In the genomic region with DNA sequence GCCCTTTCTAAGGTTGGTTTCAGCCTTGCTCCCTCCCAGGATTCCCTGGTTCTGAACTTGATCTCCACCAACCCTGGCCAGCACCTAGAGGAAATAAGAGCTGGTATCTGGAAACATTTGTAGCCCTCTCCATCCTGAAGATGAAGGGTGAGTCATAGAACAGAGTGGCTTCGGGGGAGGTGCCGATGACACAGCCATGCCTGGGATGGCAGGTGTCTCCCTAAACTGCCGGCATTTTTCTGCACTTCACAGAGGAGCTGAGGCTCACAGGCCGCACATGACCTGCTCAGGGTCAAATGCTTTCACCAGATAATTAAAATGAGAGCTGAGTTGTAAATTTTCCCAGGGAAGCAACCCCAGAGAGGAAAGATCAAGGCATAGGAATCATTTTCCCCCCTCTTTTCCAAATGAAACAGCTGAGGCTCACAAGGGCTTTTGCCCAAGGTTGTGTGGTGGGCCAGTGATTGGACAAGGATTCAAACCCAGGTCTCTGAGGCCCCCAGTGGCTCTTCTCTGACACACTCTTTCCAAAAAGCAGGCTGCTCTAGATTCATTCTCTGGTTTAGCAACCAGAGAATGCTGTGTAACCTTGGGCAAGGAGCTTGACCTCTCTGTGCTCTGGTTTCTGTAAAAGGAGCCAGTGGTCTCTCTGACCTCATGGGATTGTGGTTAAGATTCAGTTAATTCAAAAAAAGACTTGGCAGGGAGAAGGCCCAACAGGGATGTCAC, we compare ENCODE assay signal across 8 cellular contexts. TPM values are rescaled to one million over a fixed set of nuclear protein-coding genes. Genes with fewer than 3 reads are reported as not detected.
A peak's percentile ranks its signal among the peaks of the same experiment; 100 is the strongest.
DNase-seq lines count a peak whose midpoint lies in the region; ATAC-seq and TF ChIP-seq lines count a peak whose summit lies in the region.

No MANE protein-coding gene starts in this region.

- H3K36me3 ChIP-seq in CD8-positive, alpha-beta T cell (ENCODE audit: insufficient read depth, low read length), result no peaks in the 10 kb centered on the region

- H3K27ac Mint-ChIP-seq in CD8-positive, alpha-beta T cell, result no peak overlapping the region
- peak overlapping the region; percentile 67 for H3K27ac Mint-ChIP-seq in activated T-helper 2 cell treated with anti-CD3 and anti-CD28 coated beads, Interferon-gamma antibody, Interleukin-2, Interleukin-4, amounts not matched to agents 10 μg/mL and 5 μg/mL and 100 μg/mL, durations not matched to agents 14 hours and 24 hours and 36 hours

- CTCF ChIA-PET in CD8-positive, alpha-beta T cell (lab: Charles Lee), result interaction anchor here (0.8 to 2.7 kb wide), 6 partner anchors 9 to 162 kb away, joined by 3 to 15 read pairs (median 4); no protein-coding TSS in a partner anchor

- peaks cover 30% of the 10 kb centered on the region for H3K4me1 Mint-ChIP-seq in CD8-positive, alpha-beta T cell (ENCODE audit: low read depth)
- peaks cover 25% of the 10 kb centered on the region for H3K4me1 Mint-ChIP-seq in activated T-helper 2 cell treated with anti-CD3 and anti-CD28 coated beads, Interferon-gamma antibody, Interleukin-2, Interleukin-4, amounts not matched to agents 10 μg/mL and 5 μg/mL and 100 μg/mL, durations not matched to agents 14 hours and 24 hours and 36 hours (ENCODE audit: low read depth)

- no peaks in the 10 kb centered on the region for H3K9me3 ChIP-seq in CD8-positive, alpha-beta T cell (ENCODE audit: low read length)

- no peaks in the 10 kb centered on the region for H3K27me3 Mint-ChIP-seq in CD8-positive, alpha-beta T cell (ENCODE audit: low read depth)
- H3K27me3 Mint-ChIP-seq in activated T-helper 2 cell treated with anti-CD3 and anti-CD28 coated beads, Interferon-gamma antibody, Interleukin-2, Interleukin-4, amounts not matched to agents 10 μg/mL and 5 μg/mL and 100 μg/mL, durations not matched to agents 14 hours and 24 hours and 36 hours (ENCODE audit: low read depth), result no peaks in the 10 kb centered on the region

- intact Hi-C loops in CD8-positive, alpha-beta T cell (cut with DNase I, micrococcal nuclease), result loop anchor here (1.0 to 10.0 kb wide), 11 partner anchors 29 to 540 kb away; a partner anchor contains a TSS
- intact Hi-C loops in activated T-helper 2 cell treated with anti-CD3 and anti-CD28 coated beads, Interferon-gamma antibody, Interleukin-2, Interleukin-4, amounts not matched to agents 10 μg/mL and 5 μg/mL and 100 μg/mL, durations not matched to agents 14 hours and 24 hours and 36 hours (cut with micrococcal nuclease), result loop anchor here (2.0 kb wide), 1 partner anchor 30 kb away; a partner anchor contains a TSS
- intact Hi-C loops in left colon (cut with DNase I, micrococcal nuclease) (no loop called here), sciatic nerve (cut with DNase I) (no loop called here)

- peak overlapping the region; percentile 43 for H3K27ac ChIP-seq in CD8-positive, alpha-beta T cell (ENCODE audit: low read depth, low read length)

- TF ChIP-seq CTCF in CD8-positive, alpha-beta T cell (IDR thresholded peaks at IDR 0.05), result no peak
- TF ChIP-seq CTCF in LNCaP clone FGC (IDR thresholded peaks at IDR 0.05; ENCODE audit: control insufficient read depth, extremely low read depth, insufficient read depth), result no peak

- peak overlapping the region; percentile 67 for H3K4me3 Mint-ChIP-seq in CD8-positive, alpha-beta T cell
- H3K4me3 Mint-ChIP-seq in activated T-helper 2 cell treated with anti-CD3 and anti-CD28 coated beads, Interferon-gamma antibody, Interleukin-2, Interleukin-4, amounts not matched to agents 10 μg/mL and 5 μg/mL and 100 μg/mL, durations not matched to agents 14 hours and 24 hours and 36 hours (ENCODE audit: low read depth), result peak overlapping the region; percentile 88

- peaks cover 20% of the 10 kb centered on the region for H3K36me3 Mint-ChIP-seq in CD8-positive, alpha-beta T cell
- peaks cover 17% of the 10 kb centered on the region for H3K36me3 Mint-ChIP-seq in activated T-helper 2 cell treated with anti-CD3 and anti-CD28 coated beads, Interferon-gamma antibody, Interleukin-2, Interleukin-4, amounts not matched to agents 10 μg/mL and 5 μg/mL and 100 μg/mL, durations not matched to agents 14 hours and 24 hours and 36 hours (ENCODE audit: low read depth)

- ATAC-seq in CD8-positive, alpha-beta T cell, result no peak
- ATAC-seq in GM18861 (IDR thresholded peaks at IDR 0.05; ENCODE audit: unreplicated experiment), result no peak
- no peak for ATAC-seq in left colon
- ATAC-seq in sciatic nerve, result no peak

- DNase-seq in CD8-positive, alpha-beta T cell, result no peak
- DNase-seq in LNCaP clone FGC (ENCODE audit: low read depth) (no peak), iris pigment epithelial cell (ENCODE audit: low read depth) (peak; percentile 40), left colon (no peak), sciatic nerve (ENCODE audit: low spot score) (no peak)
- DNase-seq in activated T-helper 2 cell treated with anti-CD3 and anti-CD28 coated beads, Interferon-gamma antibody, Interleukin-2, Interleukin-4, amounts not matched to agents 10 μg/mL and 5 μg/mL and 100 μg/mL, durations not matched to agents 14 hours and 24 hours and 36 hours (ENCODE audit: low spot score), result no peak
- peak; percentile 26 for DNase-seq in stimulated activated CD4-positive, alpha-beta T cell treated with anti-CD3 and anti-CD28 coated beads, Interleukin-4, amount 100 ng/mL, for 1 hour

- no peaks in the 10 kb centered on the region for H3K9me3 Mint-ChIP-seq in CD8-positive, alpha-beta T cell
- no peaks in the 10 kb centered on the region for H3K9me3 Mint-ChIP-seq in activated T-helper 2 cell treated with anti-CD3 and anti-CD28 coated beads, Interferon-gamma antibody, Interleukin-2, Interleukin-4, amounts not matched to agents 10 μg/mL and 5 μg/mL and 100 μg/mL, durations not matched to agents 14 hours and 24 hours and 36 hours

- POLR2A ChIA-PET in CD8-positive, alpha-beta T cell (lab: Charles Lee), result interaction anchor here (0.5 to 1.1 kb wide), 2 partner anchors 77 to 143 kb away, joined by 3 to 5 read pairs; a partner anchor contains a TSS

- H3K4me3 ChIP-seq in CD8-positive, alpha-beta T cell (ENCODE audit: low read depth, low read length), result peak overlapping the region; percentile 54
- H3K4me3 ChIP-seq in LNCaP clone FGC (ENCODE audit: low read depth, low read length), result peak overlapping the region; percentile 51

- H3K4me1 ChIP-seq in CD8-positive, alpha-beta T cell (ENCODE audit: insufficient read depth, low read length), result peaks cover 22% of the 10 kb centered on the region

- no peaks in the 10 kb centered on the region for H3K27me3 ChIP-seq in CD8-positive, alpha-beta T cell (ENCODE audit: insufficient read depth, low read length)

RNA-seq across cellular contexts. Expression of a gene that starts 1.2 kb away (rescaled TPM):
- total RNA-seq in CD8-positive, alpha-beta T cell, result 10 to 100 TPM in 1 of 2 experiments, 1 to 10 TPM in 1; 8.3 to 10.6 TPM
- 9.1 and 9.2 TPM in 2 replicates for total RNA-seq in activated T-helper 2 cell treated with anti-CD3 and anti-CD28 coated beads, Interferon-gamma antibody, Interleukin-2, Interleukin-4, amounts not matched to agents 10 μg/mL and 5 μg/mL and 100 μg/mL, durations not matched to agents 14 hours and 24 hours and 36 hours
- total RNA-seq in left colon (1 to 10 TPM; 8.2 to 8.5 TPM), sciatic nerve (14.8 TPM)

RNA-seq across cellular contexts. Expression of a gene that starts 29.2 kb away (rescaled TPM):
- total RNA-seq in CD8-positive, alpha-beta T cell, result 1 to 10 TPM; 4.6 to 5.3 TPM
- 44.9 and 53.9 TPM in 2 replicates for total RNA-seq in activated T-helper 2 cell treated with anti-CD3 and anti-CD28 coated beads, Interferon-gamma antibody, Interleukin-2, Interleukin-4, amounts not matched to agents 10 μg/mL and 5 μg/mL and 100 μg/mL, durations not matched to agents 14 hours and 24 hours and 36 hours
- total RNA-seq in left colon, result 10 to 100 TPM; 17.8 to 20.8 TPM
- total RNA-seq in sciatic nerve, result 12.3 TPM

RNA-seq across cellular contexts. Expression of a gene that starts 29.3 kb away (rescaled TPM):
- total RNA-seq in CD8-positive, alpha-beta T cell, result 10 to 100 TPM; 85.4 to 90.8 TPM
- total RNA-seq in activated T-helper 2 cell treated with anti-CD3 and anti-CD28 coated beads, Interferon-gamma antibody, Interleukin-2, Interleukin-4, amounts not matched to agents 10 μg/mL and 5 μg/mL and 100 μg/mL, durations not matched to agents 14 hours and 24 hours and 36 hours, result 129 and 140 TPM in 2 replicates
- total RNA-seq in left colon (10 to 100 TPM; 51.7 to 61.7 TPM), sciatic nerve (87.7 TPM)

Comparison
In these comparisons a context has a peak if more than half of its experiments do, and no peak if none do; other contexts are left out.
1. DNase-seq: peak in iris pigment epithelial cell (single experiment) and stimulated activated CD4-positive, alpha-beta T cell treated with anti-CD3 and anti-CD28 coated beads, Interleukin-4, amount 100 ng/mL, for 1 hour (single experiment); none in CD8-positive, alpha-beta T cell (0 of 7), LNCaP clone FGC (single experiment), activated T-helper 2 cell treated with anti-CD3 and anti-CD28 coated beads, Interferon-gamma antibody, Interleukin-2, Interleukin-4, amounts not matched to agents 10 μg/mL and 5 μg/mL and 100 μg/mL, durations not matched to agents 14 hours and 24 hours and 36 hours (single experiment), left colon (0 of 2) and sciatic nerve (single experiment).
2. intact Hi-C loops: an anchor here in CD8-positive, alpha-beta T cell (1.0 to 10.0 kb wide) and activated T-helper 2 cell treated with anti-CD3 and anti-CD28 coated beads, Interferon-gamma antibody, Interleukin-2, Interleukin-4, amounts not matched to agents 10 μg/mL and 5 μg/mL and 100 μg/mL, durations not matched to agents 14 hours and 24 hours and 36 hours (2.0 kb wide); none called in left colon and sciatic nerve.